In genomic region chr6:38264605-38265004, GRCh38 we compare ENCODE assay signal across 19 cellular contexts.
A peak's percentile ranks its signal among the peaks of the same experiment; 100 is the strongest.
DNase-seq lines count a peak whose midpoint lies in the region; ATAC-seq and TF ChIP-seq lines count a peak whose summit lies in the region.
"Had no signal": no experiment of that assay in that cellular context is flagged by ENCODE, and none has a peak within 500 bp of the region (broad histone marks: within the 10 kb centered on the region; RNA-seq: fewer than 3 reads in every experiment).

No MANE protein-coding gene starts in this region.

- no peak overlapping the region for H3K56ac ChIP-seq in IMR-90 (ENCODE audit: extremely low read depth, insufficient read depth, low read length)

- TF ChIP-seq RAD21 in IMR-90 (IDR thresholded peaks at IDR 0.05; ENCODE audit: low read length) = no peak

- DNase-seq in ACHN = peak; percentile 9
- peak; percentile 54 for DNase-seq in IMR-90
- no peak for DNase-seq in caudate nucleus (lab: John Stamatoyannopoulos, UW)
- DNase-seq in mesenchymal stem cell = peak; percentile 35
- no peak for DNase-seq in NCI-H2196 treated with DMSO at 0.1 percent for 48 hours (lab: John Stamatoyannopoulos, UW; ENCODE audit: unreplicated experiment)
- no peak for DNase-seq in AG20443 (ENCODE audit: low spot score)
- no peak for DNase-seq in HUDEP-2 (lab: John Stamatoyannopoulos, UW; ENCODE audit: unreplicated experiment in 76 of 76)
- DNase-seq: activated CD4-positive, alpha-beta T cell treated with anti-CD3 and anti-CD28 coated beads for 1 hour; CD8-positive, alpha-beta T cell; EL; hypothalamus; left ventricle myocardium superior; naive B cell; NCI-H146; NCI-H446; stimulated activated naive CD8-positive, alpha-beta T cell treated with anti-CD3 and anti-CD28 coated beads, Interleukin-15, Interleukin-2, amounts not matched to agents 100 U/mL and 50 U/mL, for 24 hours had no signal

- H3K18ac ChIP-seq in IMR-90 (ENCODE audit: low read depth, low read length) = no peak overlapping the region
- H3K18ac ChIP-seq in mesenchymal stem cell (ENCODE audit: low read depth in 1 of 2, low read length in 2 of 2) = peak overlapping the region in 1 of 2 experiments; percentile 19

- H3K9ac ChIP-seq in IMR-90 (ENCODE audit: low read depth, low read length) = no peak overlapping the region
- no peak overlapping the region for H3K9ac ChIP-seq in mesenchymal stem cell (ENCODE audit: low read length)

- H3K4ac ChIP-seq in IMR-90 (ENCODE audit: low read depth, low read length) = peak overlapping the region; percentile 70; the same call in 1 of the 2 replicates
- H3K4ac ChIP-seq in mesenchymal stem cell (ENCODE audit: low read depth in 1 of 2, low read length in 2 of 2) = peak overlapping the region; percentile 32 to 60

- H2BK5ac ChIP-seq in IMR-90 (ENCODE audit: low read depth, low read length, poor library complexity, severe bottlenecking) (no peak overlapping the region), mesenchymal stem cell (ENCODE audit: low read depth, low read length, poor library complexity, severe bottlenecking) (peak overlapping the region; percentile 20)

- H2AFZ ChIP-seq in IMR-90 (replicated peaks; ENCODE audit: low read length, poor library complexity) = peak overlapping the region; percentile 21
- no peak overlapping the region for H2AFZ ChIP-seq in mesenchymal stem cell (ENCODE audit: low read depth, low read length)

- no TSS peak for BruUV-seq in IMR-90 (replicated peaks; lab: Mats Ljungman, UMichigan)

- H3K36me3 ChIP-seq in IMR-90 (ENCODE audit: control insufficient read depth, insufficient read depth, low read length) (no peaks in the 10 kb centered on the region), mesenchymal stem cell (ENCODE audit: control insufficient read depth in 1 of 2, insufficient read depth in 2 of 2, low read depth in 1 of 2, low read length in 2 of 2) (no peaks in the 10 kb centered on the region), gastroesophageal sphincter (no peaks in the 10 kb centered on the region)
- H3K36me3 ChIP-seq: ascending aorta, SJSA1 had no signal

- H3K27ac ChIP-seq in IMR-90 (ENCODE audit: insufficient read depth, low read length) (no peak overlapping the region), caudate nucleus (ENCODE audit: low read depth, low read length) (peak overlapping the region; percentile 89), mesenchymal stem cell (ENCODE audit: low read length, poor library complexity, severe bottlenecking) (peak overlapping the region; percentile 82), gastroesophageal sphincter (no peak overlapping the region)
- H3K27ac ChIP-seq: ascending aorta, SJSA1 had no signal

- H3K9me3 ChIP-seq in IMR-90 (ENCODE audit: control insufficient read depth, insufficient read depth, low read length) (no peaks in the 10 kb centered on the region), mesenchymal stem cell (ENCODE audit: control insufficient read depth, low read length) (no peaks in the 10 kb centered on the region), gastroesophageal sphincter (no peaks in the 10 kb centered on the region)
- H3K9me3 ChIP-seq: ascending aorta, SJSA1 had no signal

- TF ChIP-seq CTCF in IMR-90 (conservative IDR thresholded peaks at IDR 0.05; ENCODE audit: low read depth, low read length) (no peak), gastroesophageal sphincter (IDR thresholded peaks at IDR 0.05) (no peak)

- H3K4me1 ChIP-seq in IMR-90 (ENCODE audit: control insufficient read depth, insufficient read depth, low read length) (peaks cover 23% of the 10 kb centered on the region), mesenchymal stem cell (ENCODE audit: control insufficient read depth, insufficient read depth, low read depth, low read length) (peaks cover 19% of the 10 kb centered on the region), gastroesophageal sphincter (peaks cover 5 to 27% (median 13%) of the 10 kb centered on the region in 3 donors)

- in situ Hi-C loops in ACHN (cut with HindIII; ENCODE audit: low pct_ligation_motif_present, low pct_unique_long_range_greater_than_20kb, low sequenced_read_pairs) = no loop called here
- in situ Hi-C loops in IMR-90 (cut with MboI; ENCODE audit: low sequenced_read_pairs) = no loop called here

- TF ChIP-seq EP300 in gastroesophageal sphincter (IDR thresholded peaks at IDR 0.05) = no peak

- H4K91ac ChIP-seq in IMR-90 (ENCODE audit: insufficient read depth, low read depth, low read length) (peak overlapping the region; percentile 30), mesenchymal stem cell (ENCODE audit: low read length) (no peak overlapping the region)

- no peak overlapping the region for H3K4me3 ChIP-seq in IMR-90 (ENCODE audit: insufficient read depth, low read depth, low read length)
- no peak overlapping the region for H3K4me3 ChIP-seq in mesenchymal stem cell (ENCODE audit: insufficient read depth in 1 of 2, low read depth in 1 of 2, low read length in 2 of 2)
- H3K4me3 ChIP-seq in gastroesophageal sphincter = no peak overlapping the region
- H3K4me3 ChIP-seq: ascending aorta, SJSA1 had no signal

- intact Hi-C loops in IMR-90 (cut with micrococcal nuclease) = loop anchor here (5.0 kb wide), 1 partner anchor 73 kb away; no protein-coding TSS in a partner anchor

- H4K8ac ChIP-seq in IMR-90 (ENCODE audit: low read depth in 2 of 2, low read length in 2 of 2) (peak overlapping the region in 1 of 2 experiments; percentile 12; a peak in 1 of 4 replicates), mesenchymal stem cell (ENCODE audit: low read length) (peak overlapping the region; percentile 72)

- CTCF ChIA-PET in IMR-90 (lab: Yijun Ruan, JAX) = no interaction called here

- no peaks in the 10 kb centered on the region for H3K27me3 ChIP-seq in IMR-90 (ENCODE audit: control insufficient read depth, insufficient read depth, low read length)
- no peaks in the 10 kb centered on the region for H3K27me3 ChIP-seq in mesenchymal stem cell (ENCODE audit: control insufficient read depth in 1 of 2, insufficient read depth in 1 of 2, low read length in 2 of 2)
- no peaks in the 10 kb centered on the region for H3K27me3 ChIP-seq in gastroesophageal sphincter
- H3K27me3 ChIP-seq: ascending aorta, SJSA1 had no signal

- WGBS in IMR-90 (ENCODE audit: extremely low coverage in 2 of 2, insufficient read length in 1 of 2), 2 experiments = no CpG with 5 or more reads among the region's 8 CpGs
- 34% methylated on average over 8 of the region's 8 CpGs for WGBS in mesenchymal stem cell
- WGBS in gastroesophageal sphincter (ENCODE audit: low coverage in 1 of 2), 2 donors = 40 to 52% methylated on average over 3 to 4 of the region's 8 CpGs

- H3K23ac ChIP-seq in IMR-90 (ENCODE audit: low read depth, low read length) (peak overlapping the region; percentile 23; the same call in 1 of the 2 replicates), mesenchymal stem cell (ENCODE audit: low read length in 2 of 2) (no peak overlapping the region)

- H2AK5ac ChIP-seq in IMR-90 (ENCODE audit: low read depth, low read length) = peak overlapping the region; percentile 50; the same call in 1 of the 2 replicates
- H2AK5ac ChIP-seq in mesenchymal stem cell (ENCODE audit: low read length, severe bottlenecking) = no peak overlapping the region

- peak overlapping the region; percentile 84; the same call in 1 of the 2 replicates for H2BK120ac ChIP-seq in IMR-90 (ENCODE audit: low read depth, low read length)
- H2BK120ac ChIP-seq in mesenchymal stem cell (ENCODE audit: low read depth, low read length) = no peak overlapping the region

- ATAC-seq in IMR-90 (ENCODE audit: low read depth) (no peak), gastroesophageal sphincter (no peak)
- ATAC-seq: CD8-positive, alpha-beta T cell; left ventricle myocardium superior; stimulated activated naive CD8-positive, alpha-beta T cell treated with anti-CD3 and anti-CD28 coated beads, Interleukin-15, Interleukin-2, amounts not matched to agents 100 U/mL and 50 U/mL, for 24 hours had no signal

- POLR2A ChIA-PET in IMR-90 (lab: Charles Lee; ENCODE audit: unreplicated experiment) = no interaction called here

- dilution Hi-C loops in IMR-90 (cut with HindIII; ENCODE audit: low sequenced_read_pairs, unreplicated experiment) = no loop called here

- H3K4me2 ChIP-seq in IMR-90 (ENCODE audit: low read depth, low read length) (no peak overlapping the region), mesenchymal stem cell (ENCODE audit: low read length, poor library complexity, severe bottlenecking) (peak overlapping the region; percentile 7)

- H2BK15ac ChIP-seq in IMR-90 (ENCODE audit: low read depth, low read length) (peak overlapping the region; percentile 71; the same call in 1 of the 3 replicates), mesenchymal stem cell (ENCODE audit: low read depth, poor library complexity, severe bottlenecking) (no peak overlapping the region)

- H4K20me1 ChIP-seq in IMR-90 (ENCODE audit: insufficient read depth, low read length) = no peaks in the 10 kb centered on the region

- peak overlapping the region; percentile 37 to 84 for H2BK12ac ChIP-seq in mesenchymal stem cell (ENCODE audit: low read length in 2 of 2)

- H3K79me1 ChIP-seq in IMR-90 (ENCODE audit: low read depth in 1 of 2, low read length in 2 of 2) (peaks cover 0 to 5% of the 10 kb centered on the region in 2 experiments; a peak in 2 of 4 replicates), mesenchymal stem cell (replicated peaks; ENCODE audit: low read length, poor library complexity, severe bottlenecking) (peaks cover 3% of the 10 kb centered on the region)

- peaks cover 12% of the 10 kb centered on the region for H3K9me1 ChIP-seq in IMR-90 (ENCODE audit: insufficient read depth, low read length)

- H3K14ac ChIP-seq in IMR-90 (replicated peaks; ENCODE audit: low read depth, low read length) (peak overlapping the region; percentile 56), mesenchymal stem cell (ENCODE audit: low read length in 2 of 2) (no peak overlapping the region)

- TF ChIP-seq POLR2A in IMR-90 (IDR thresholded peaks at IDR 0.05; ENCODE audit: low read depth, low read length) = no peak
- TF ChIP-seq POLR2A in gastroesophageal sphincter (IDR thresholded peaks at IDR 0.05) = no peak

- H4K5ac ChIP-seq in IMR-90 (ENCODE audit: low read depth, low read length) = no peak overlapping the region

- peak overlapping the region; percentile 79; the same call in 1 of the 2 replicates for H2BK20ac ChIP-seq in IMR-90 (ENCODE audit: low read depth, low read length)

- no peak overlapping the region for H2AK9ac ChIP-seq in IMR-90 (replicated peaks; ENCODE audit: low read depth, low read length, poor library complexity)

TF ChIP-seq in IMR-90, 13 proteins besides CTCF, POLR2A, EP300 and RAD21:
- TF ChIP-seq MXI1 (IDR thresholded peaks at IDR 0.05; ENCODE audit: borderline replicate concordance, low read depth, low read length) (no peak), CEBPB (IDR thresholded peaks at IDR 0.05; ENCODE audit: low read depth, low read length) (no peak), MAFK (IDR thresholded peaks at IDR 0.05; ENCODE audit: low read depth, low read length) (no peak), FOS (IDR thresholded peaks at IDR 0.05; ENCODE audit: low read depth, low read length) (no peak), MAZ (IDR thresholded peaks at IDR 0.05; ENCODE audit: borderline replicate concordance, low read depth, low read length) (no peak), RFX5 (IDR thresholded peaks at IDR 0.05; ENCODE audit: low read depth, low read length) (no peak)

Comparison
In these comparisons a context has a peak if more than half of its experiments do, and no peak if none do; other contexts are left out.
1. DNase-seq: peak in ACHN (single experiment), IMR-90 (single experiment) and mesenchymal stem cell (single experiment); none in caudate nucleus (0 of 61), NCI-H2196 treated with DMSO at 0.1 percent for 48 hours (single experiment), AG20443 (single experiment) and HUDEP-2 (0 of 76).
2. H3K27ac ChIP-seq: peak in caudate nucleus (single experiment) and mesenchymal stem cell (single experiment); none in IMR-90 (single experiment) and gastroesophageal sphincter (0 of 4).